Comparison of ENCODE assay signal across 28 cellular contexts in genomic region chr18:72648079-72648478, GRCh38.
"Had no signal": no experiment of that assay in that cellular context is flagged by ENCODE, and none has a peak within 500 bp of the region (broad histone marks: within the 10 kb centered on the region; RNA-seq: fewer than 3 reads in every experiment).

No MANE protein-coding gene starts in this region.

- DNase-seq: colonic mucosa; cortex of kidney; dermis blood vessel endothelial cell; dorsolateral prefrontal cortex; effector CD4-positive, alpha-beta T cell; effector CD8-positive, alpha-beta T cell; effector memory CD4-positive, alpha-beta T cell; effector memory CD8-positive, alpha-beta T cell; endodermal cell; erythroblast; esophagus squamous epithelium; foreskin fibroblast; foreskin keratinocyte; foreskin melanocyte; gastrocnemius medialis; glutamatergic neuron; head of caudate nucleus; heart left ventricle; heart right ventricle had no signal

- H3K36me3 ChIP-seq: colonic mucosa, esophagus muscularis mucosa, esophagus squamous epithelium, gastrocnemius medialis, gastroesophageal sphincter, heart left ventricle, heart right ventricle had no signal

- FAIRE-seq: colon, endometrium, endothelial cell of umbilical vein, frontal cortex had no signal

- H3K4me3 ChIP-seq: colonic mucosa, coronary artery, dorsolateral prefrontal cortex, esophagus muscularis mucosa, esophagus squamous epithelium, gastrocnemius medialis, gastroesophageal sphincter, heart left ventricle, heart right ventricle had no signal

- ATAC-seq: effector memory CD8-positive, alpha-beta T cell; esophagus mucosa; foreskin keratinocyte; gastrocnemius medialis; gastroesophageal sphincter; heart left ventricle; heart right ventricle had no signal

- H3K27ac ChIP-seq: colonic mucosa, coronary artery, dorsolateral prefrontal cortex, epithelial cell of prostate, esophagus muscularis mucosa, esophagus squamous epithelium, foreskin keratinocyte, gastrocnemius medialis, gastroesophageal sphincter, heart left ventricle, heart right ventricle had no signal

- H3K9me3 ChIP-seq: colonic mucosa, esophagus muscularis mucosa, esophagus squamous epithelium, gastrocnemius medialis, gastroesophageal sphincter, heart left ventricle, heart right ventricle had no signal

- H3K27me3 ChIP-seq: colonic mucosa, dorsolateral prefrontal cortex, esophagus muscularis mucosa, esophagus squamous epithelium, foreskin keratinocyte, gastrocnemius medialis had no signal

- H3K4me1 ChIP-seq: colonic mucosa, esophagus muscularis mucosa, esophagus squamous epithelium, foreskin keratinocyte, gastrocnemius medialis, gastroesophageal sphincter, heart left ventricle, heart right ventricle had no signal
